In the genomic region with DNA sequence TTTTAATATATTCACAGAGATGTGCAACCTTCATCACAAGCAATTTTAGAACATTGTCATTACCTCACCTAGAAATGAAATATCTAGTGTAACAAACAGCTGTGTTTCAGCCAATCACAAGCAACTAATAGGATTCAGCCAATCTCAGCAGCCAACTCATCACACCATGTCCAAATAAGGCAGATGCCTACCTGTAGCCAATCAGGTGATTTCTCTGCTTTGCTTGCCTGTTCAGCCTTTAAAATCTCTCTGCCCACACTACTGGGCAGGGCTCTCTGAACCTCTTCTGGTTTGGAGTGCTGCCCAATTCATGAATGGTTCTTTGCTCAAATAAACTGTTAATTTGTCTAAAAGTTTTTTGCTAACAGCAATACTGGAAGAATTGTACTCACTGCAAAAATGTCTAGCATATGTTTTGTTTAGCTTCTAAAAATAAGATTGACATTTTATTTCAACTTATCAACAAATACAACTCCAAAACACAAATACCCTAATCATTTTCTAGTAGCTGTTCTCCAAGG, we compare ENCODE assay signal across 24 cellular contexts. TPM values are rescaled to one million over a fixed set of nuclear protein-coding genes. Genes with fewer than 3 reads are reported as not detected.
A peak's percentile ranks its signal among the peaks of the same experiment; 100 is the strongest.
DNase-seq lines count a peak whose midpoint lies in the region; ATAC-seq and TF ChIP-seq lines count a peak whose summit lies in the region.
"Had no signal": no experiment of that assay in that cellular context is flagged by ENCODE, and none has a peak within 500 bp of the region (broad histone marks: within the 10 kb centered on the region; RNA-seq: fewer than 3 reads in every experiment).

No MANE protein-coding gene starts in this region.

- peaks cover 14% of the 10 kb centered on the region for H3K4me1 Mint-ChIP-seq in neural progenitor cell
- H3K4me1 Mint-ChIP-seq in naive thymus-derived CD8-positive, alpha-beta T cell, result peaks cover 4 to 15% (median 10%) of the 10 kb centered on the region in 4 donors

- H3K4me3 ChIP-seq in Karpas-422 (ENCODE audit: low read length) (no peak overlapping the region), choroid plexus epithelial cell (ENCODE audit: low read depth, low read length) (no peak overlapping the region), neural progenitor cell (no peak overlapping the region), smooth muscle cell (no peak overlapping the region)
- H3K4me3 ChIP-seq: body of pancreas, GM23338, K562, testis had no signal

- H3K4me3 Mint-ChIP-seq in neural progenitor cell, result peak overlapping the region; percentile 19
- H3K4me3 Mint-ChIP-seq in naive thymus-derived CD8-positive, alpha-beta T cell, result peak overlapping the region in 5 of 10 donors; percentile 35 to 91 (median 87)
- H3K4me3 Mint-ChIP-seq: GM23338 had no signal

- H3K9me2 ChIP-seq in Karpas-422 (replicated peaks; ENCODE audit: insufficient read depth, low read length), result no peaks in the 10 kb centered on the region
- H3K9me2 ChIP-seq: SK-N-SH had no signal

- H3K27ac ChIP-seq in Karpas-422 (ENCODE audit: low read length), result no peak overlapping the region
- no peak overlapping the region for H3K27ac ChIP-seq in neural progenitor cell
- no peak overlapping the region for H3K27ac ChIP-seq in smooth muscle cell (ENCODE audit: low read depth)
- H3K27ac ChIP-seq: body of pancreas, epithelial cell of prostate, testis had no signal

- H3K9me3 ChIP-seq in Karpas-422 (ENCODE audit: low read length), result 0 out of 2 replicates have a peak, but pooled peaks cover 5% of the 10 kb centered on the region
- no peaks in the 10 kb centered on the region for H3K9me3 ChIP-seq in neural progenitor cell (ENCODE audit: low read depth)
- H3K9me3 ChIP-seq in smooth muscle cell (replicated peaks; ENCODE audit: low read depth), result no peaks in the 10 kb centered on the region
- H3K9me3 ChIP-seq: body of pancreas, SK-N-SH, testis had no signal

- H3K9me3 Mint-ChIP-seq in neural progenitor cell, result peaks cover 3% of the 10 kb centered on the region
- no peaks in the 10 kb centered on the region for H3K9me3 Mint-ChIP-seq in naive thymus-derived CD8-positive, alpha-beta T cell
- H3K9me3 Mint-ChIP-seq: activated CD8-positive, alpha-beta T cell treated with anti-CD3 and anti-CD28 coated beads for 36 hours; activated naive CD8-positive, alpha-beta T cell treated with anti-CD3 and anti-CD28 coated beads, Interleukin-2, amount 50 U/mL, for 24 hours had no signal

- no peak overlapping the region for H3K27ac Mint-ChIP-seq in neural progenitor cell
- H3K27ac Mint-ChIP-seq in naive thymus-derived CD8-positive, alpha-beta T cell, result no peak overlapping the region
- H3K27ac Mint-ChIP-seq: activated CD8-positive, alpha-beta T cell treated with anti-CD3 and anti-CD28 coated beads for 36 hours; activated naive CD8-positive, alpha-beta T cell treated with anti-CD3 and anti-CD28 coated beads, Interleukin-2, amount 50 U/mL, for 24 hours; GM23338 had no signal

- H4K20me1 ChIP-seq in Karpas-422 (ENCODE audit: insufficient read depth, low read depth, low read length) (no peaks in the 10 kb centered on the region), neural progenitor cell (ENCODE audit: low read depth) (no peaks in the 10 kb centered on the region), smooth muscle cell (ENCODE audit: low read depth) (no peaks in the 10 kb centered on the region)

- no peak overlapping the region for H3K9ac ChIP-seq in Karpas-422 (ENCODE audit: low read length)
- H3K9ac ChIP-seq in neural progenitor cell, result no peak overlapping the region
- no peak overlapping the region for H3K9ac ChIP-seq in smooth muscle cell (ENCODE audit: low read depth)
- H3K9ac ChIP-seq: SK-N-SH had no signal

- TF ChIP-seq CTCF in choroid plexus epithelial cell (conservative IDR thresholded peaks at IDR 0.05; ENCODE audit: low read depth, low read length) (no peak), neural progenitor cell (IDR thresholded peaks at IDR 0.05) (no peak), smooth muscle cell (IDR thresholded peaks at IDR 0.05; ENCODE audit: borderline replicate concordance, insufficient read depth, poor library complexity, severe bottlenecking) (no peak)

- H3K36me3 ChIP-seq in Karpas-422 (ENCODE audit: insufficient read depth, low read length), result no peaks in the 10 kb centered on the region
- H3K36me3 ChIP-seq in neural progenitor cell, result no peaks in the 10 kb centered on the region
- no peaks in the 10 kb centered on the region for H3K36me3 ChIP-seq in smooth muscle cell (ENCODE audit: low read depth)

- H2AFZ ChIP-seq in Karpas-422 (ENCODE audit: low read length) (no peak overlapping the region), neural progenitor cell (replicated peaks) (no peak overlapping the region), smooth muscle cell (ENCODE audit: low read depth) (no peak overlapping the region)

- H3K79me2 ChIP-seq in Karpas-422 (ENCODE audit: low read length) (no peaks in the 10 kb centered on the region), neural progenitor cell (ENCODE audit: low read depth) (no peaks in the 10 kb centered on the region), smooth muscle cell (ENCODE audit: low read depth) (no peaks in the 10 kb centered on the region)

- peak; percentile 20 for DNase-seq in NCI-H2029 (lab: John Stamatoyannopoulos, UW)
- no peak for DNase-seq in NCI-H2029 treated with DMSO at 0.1 percent for 48 hours (lab: John Stamatoyannopoulos, UW)
- peak; percentile 42 for DNase-seq in Karpas-422
- peak; percentile 30 for DNase-seq in choroid plexus epithelial cell (ENCODE audit: low read depth)
- DNase-seq in neural progenitor cell (ENCODE audit: low spot score), result no peak
- no peak for DNase-seq in smooth muscle cell (lab: John Stamatoyannopoulos, UW; ENCODE audit: unreplicated experiment)
- DNase-seq in naive thymus-derived CD8-positive, alpha-beta T cell, result no peak
- DNase-seq: activated CD8-positive, alpha-beta T cell treated with anti-CD3 and anti-CD28 coated beads for 36 hours; activated naive CD8-positive, alpha-beta T cell treated with anti-CD3 and anti-CD28 coated beads, Interleukin-2, amount 50 U/mL, for 24 hours; body of pancreas; DMS53; effector CD4-positive, alpha-beta T cell; MM.1S; NCI-H1417 treated with DMSO at 0.1 percent for 48 hours; NCI-H2107; NCI-H446 treated with DMSO at 0.1 percent for 48 hours; SK-N-SH; stimulated activated naive CD8-positive, alpha-beta T cell treated with anti-CD3 and anti-CD28 coated beads, Interleukin-15, Interleukin-2, amounts not matched to agents 100 U/mL and 50 U/mL, for 24 hours; testis had no signal

- peaks cover 3% of the 10 kb centered on the region; the same call in 1 of the 2 replicates for H3K27me3 ChIP-seq in Karpas-422 (ENCODE audit: low read length)
- peaks cover 20% of the 10 kb centered on the region for H3K27me3 ChIP-seq in neural progenitor cell
- no peaks in the 10 kb centered on the region for H3K27me3 ChIP-seq in smooth muscle cell (ENCODE audit: low read depth)
- H3K27me3 ChIP-seq: body of pancreas, testis had no signal

- ATAC-seq in HG02623 (IDR thresholded peaks at IDR 0.05; ENCODE audit: unreplicated experiment), result no peak
- no peak for ATAC-seq in naive thymus-derived CD8-positive, alpha-beta T cell
- ATAC-seq: activated CD8-positive, alpha-beta T cell treated with anti-CD3 and anti-CD28 coated beads for 36 hours; activated naive CD8-positive, alpha-beta T cell treated with anti-CD3 and anti-CD28 coated beads, Interleukin-2, amount 50 U/mL, for 24 hours; body of pancreas; GM23338; K562; stimulated activated naive CD8-positive, alpha-beta T cell treated with anti-CD3 and anti-CD28 coated beads, Interleukin-15, Interleukin-2, amounts not matched to agents 100 U/mL and 50 U/mL, for 24 hours had no signal

- no peaks in the 10 kb centered on the region for H3F3A ChIP-seq in neural progenitor cell (ENCODE audit: low read depth)
- H3F3A ChIP-seq in smooth muscle cell (ENCODE audit: low read depth), result no peaks in the 10 kb centered on the region

- H3K27me3 Mint-ChIP-seq in neural progenitor cell (ENCODE audit: insufficient read depth, low read depth), result peaks cover 6% of the 10 kb centered on the region
- peaks cover 16 to 42% (median 26%) of the 10 kb centered on the region in 5 donors for H3K27me3 Mint-ChIP-seq in naive thymus-derived CD8-positive, alpha-beta T cell

- no peak overlapping the region for H3K4me2 ChIP-seq in Karpas-422 (ENCODE audit: low read depth, low read length, poor library complexity, severe bottlenecking)
- H3K4me2 ChIP-seq in neural progenitor cell, result no peak overlapping the region
- no peak overlapping the region for H3K4me2 ChIP-seq in smooth muscle cell

- POLR2A ChIA-PET in naive thymus-derived CD8-positive, alpha-beta T cell (lab: Charles Lee), result no interaction called here

- H3K4me1 ChIP-seq in Karpas-422 (ENCODE audit: low read length), result peaks cover 3% of the 10 kb centered on the region
- peaks cover 2% of the 10 kb centered on the region for H3K4me1 ChIP-seq in neural progenitor cell
- no peaks in the 10 kb centered on the region for H3K4me1 ChIP-seq in smooth muscle cell (ENCODE audit: low read depth)
- H3K4me1 ChIP-seq: testis had no signal

- H3K36me3 Mint-ChIP-seq in neural progenitor cell, result no peaks in the 10 kb centered on the region
- no peaks in the 10 kb centered on the region for H3K36me3 Mint-ChIP-seq in naive thymus-derived CD8-positive, alpha-beta T cell

RNA-seq across cellular contexts. Expression of a gene that starts 52.4 kb away (rescaled TPM):
- not detected in 2 replicates for total RNA-seq in Karpas-422 (2014; rRNA removed; shearing (Covaris generic); ENCODE audit: low replicate concordance)
- 0.86 and 1.5 TPM in 2 replicates for total RNA-seq in neural progenitor cell (ENCODE audit: low replicate concordance)
- 998 and 1,065 TPM in 2 replicates for total RNA-seq in smooth muscle cell
- 1,105 and 1,684 TPM in 2 replicates for polyA plus RNA-seq in smooth muscle cell
- total RNA-seq in naive thymus-derived CD8-positive, alpha-beta T cell, result not detected
- not detected for polyA plus RNA-seq in naive thymus-derived CD8-positive, alpha-beta T cell
- total RNA-seq: activated CD8-positive, alpha-beta T cell treated with anti-CD3 and anti-CD28 coated beads for 36 hours; HT-29 had no signal

Comparison
In these comparisons a context has a peak if more than half of its experiments do, and no peak if none do; other contexts are left out.
1. DNase-seq: peak in NCI-H2029 (single experiment), Karpas-422 (single experiment) and choroid plexus epithelial cell (single experiment); none in NCI-H2029 treated with DMSO at 0.1 percent for 48 hours (single experiment), neural progenitor cell (single experiment), smooth muscle cell (single experiment) and naive thymus-derived CD8-positive, alpha-beta T cell (0 of 10).
2. RNA of a gene that starts 52.4 kb away (total RNA-seq): 998 to 1,065 TPM in smooth muscle cell; 0.86 to 1.5 TPM in neural progenitor cell, not detected in naive thymus-derived CD8-positive, alpha-beta T cell and not detected in Karpas-422; every median in the first group is over 100 times any median in the second.